Comparison of ENCODE assay signal across 8 cellular contexts in the genomic region with DNA sequence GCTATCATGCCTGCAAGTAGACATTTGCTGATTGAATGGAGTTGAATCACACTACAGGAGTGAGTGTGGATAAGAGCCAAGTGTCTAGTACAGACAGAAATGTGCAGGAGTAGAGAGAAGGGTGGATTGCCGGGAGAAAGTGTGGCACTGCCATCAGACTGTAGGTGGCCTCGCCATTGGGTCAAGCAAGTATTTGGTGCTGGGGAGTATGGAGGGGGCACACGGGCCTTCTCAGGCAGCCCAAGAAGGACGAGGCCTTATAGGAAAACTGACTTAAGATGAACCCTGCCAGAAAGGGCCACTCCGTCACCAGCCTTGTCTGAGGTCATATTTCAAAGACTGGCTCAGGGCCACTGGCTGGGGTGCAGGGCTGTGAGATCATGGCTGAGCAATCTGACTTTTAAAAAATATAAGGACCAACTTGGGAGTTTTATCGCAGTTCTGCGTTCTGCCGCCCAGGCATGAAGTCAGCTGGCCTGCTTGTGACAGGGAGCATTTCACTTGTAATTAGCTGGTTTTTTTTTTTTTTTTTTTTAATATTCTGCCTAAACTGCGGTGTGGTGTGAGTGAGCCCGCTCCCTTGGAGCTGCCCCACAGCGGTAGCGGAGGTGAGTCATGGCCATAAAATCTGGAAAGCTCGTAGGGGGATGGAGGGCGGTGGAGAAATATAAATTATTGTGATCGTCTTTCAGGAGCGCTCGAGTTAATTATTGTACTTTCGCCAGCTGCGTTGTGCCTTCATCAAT.
DNase-seq lines count a peak whose midpoint lies in the region; ATAC-seq, FAIRE-seq and TF ChIP-seq lines count a peak whose summit lies in the region.

No MANE protein-coding gene starts in this region.

- no peak overlapping the region for H3K27ac ChIP-seq in endothelial cell of umbilical vein (ENCODE audit: insufficient read depth, low read depth, low read length)
- H3K27ac ChIP-seq in osteoblast (ENCODE audit: low read depth, low read length), result peak overlapping the region; percentile 69

- peak; percentile 94 for DNase-seq in DMS53 treated with DMSO at 0.1 percent for 48 hours (lab: John Stamatoyannopoulos, UW; ENCODE audit: unreplicated experiment)
- DNase-seq in NCI-H2171 treated with DMSO at 0.1 percent for 48 hours (lab: John Stamatoyannopoulos, UW), result peak; percentile 79
- peak; percentile 39 for DNase-seq in endothelial cell of umbilical vein (ENCODE audit: low read depth, low spot score)
- peak; percentile 80 for DNase-seq in osteoblast (ENCODE audit: insufficient read length, low spot score, missing footprints)
- no peak for DNase-seq in effector CD4-positive, alpha-beta T cell
- no peak for DNase-seq in endothelial cell (ENCODE audit: low spot score)
- DNase-seq in D341Med (ENCODE audit: low spot score), result no peak

- H3K27me3 Mint-ChIP-seq in endothelial cell (ENCODE audit: unreplicated experiment), result peaks cover 3% of the 10 kb centered on the region

- H3K79me2 ChIP-seq in endothelial cell of umbilical vein (ENCODE audit: control insufficient read depth, insufficient read depth, low read length), result no peaks in the 10 kb centered on the region
- H3K79me2 ChIP-seq in osteoblast (ENCODE audit: insufficient read depth, low read length), result no peaks in the 10 kb centered on the region

- TF ChIP-seq POLR2A in endothelial cell of umbilical vein (IDR thresholded peaks at IDR 0.05; ENCODE audit: low read depth, low read length), result no peak

- H3K36me3 ChIP-seq in endothelial cell of umbilical vein (ENCODE audit: control insufficient read depth in 2 of 2, extremely low read depth in 1 of 2, insufficient read depth in 2 of 2, low read length in 2 of 2) (peaks cover 39 to 43% of the 10 kb centered on the region in 2 experiments), osteoblast (ENCODE audit: insufficient read depth, low read length) (no peaks in the 10 kb centered on the region)

- H3K4me1 Mint-ChIP-seq in endothelial cell (ENCODE audit: unreplicated experiment), result peaks cover 6% of the 10 kb centered on the region

- CTCF ChIA-PET in endothelial cell of umbilical vein (lab: Charles Lee), result interaction anchor here (0.7 to 1.2 kb wide), 3 partner anchors 21 to 141 kb away, joined by 3 to 4 read pairs (median 4); no protein-coding TSS in a partner anchor

- TF ChIP-seq CTCF in endothelial cell of umbilical vein (IDR thresholded peaks at IDR 0.05; ENCODE audit: extremely low read depth in 1 of 2, insufficient read depth in 1 of 2, low read depth in 1 of 2, low read length in 2 of 2), result no peak
- TF ChIP-seq CTCF in osteoblast (IDR thresholded peaks at IDR 0.05; ENCODE audit: extremely low read depth, low read depth, low read length), result no peak
- no peak for TF ChIP-seq CTCF in endothelial cell (IDR thresholded peaks at IDR 0.05; ENCODE audit: unreplicated experiment)

- H3K9ac ChIP-seq in endothelial cell of umbilical vein (replicated peaks; ENCODE audit: extremely low read depth, insufficient read depth, low read length), result no peak overlapping the region

- ATAC-seq in GM18867 (IDR thresholded peaks at IDR 0.05; ENCODE audit: unreplicated experiment), result no peak

- FAIRE-seq in endothelial cell of umbilical vein (lab: Jason Lieb, UNC), result peak; percentile 18

- H3K9me3 ChIP-seq in endothelial cell of umbilical vein (replicated peaks; ENCODE audit: control insufficient read depth, insufficient read depth, low read length) (no peaks in the 10 kb centered on the region), osteoblast (ENCODE audit: low read depth, low read length) (no peaks in the 10 kb centered on the region)

- H2AFZ ChIP-seq in endothelial cell of umbilical vein (ENCODE audit: low read depth, low read length), result no peak overlapping the region
- H2AFZ ChIP-seq in osteoblast (ENCODE audit: low read length), result peak overlapping the region; percentile 66

- no peaks in the 10 kb centered on the region for H4K20me1 ChIP-seq in endothelial cell of umbilical vein (replicated peaks; ENCODE audit: control insufficient read depth, extremely low read depth, insufficient read depth, low read length)
- H4K20me1 ChIP-seq in osteoblast (ENCODE audit: insufficient read depth, low read length), result no peaks in the 10 kb centered on the region

- no peak overlapping the region for H3K4me3 Mint-ChIP-seq in endothelial cell (ENCODE audit: unreplicated experiment)

- H3K27me3 ChIP-seq in endothelial cell of umbilical vein (ENCODE audit: control insufficient read depth in 2 of 2, insufficient read depth in 2 of 2, low read length in 2 of 2) (no peaks in the 10 kb centered on the region), osteoblast (ENCODE audit: insufficient read depth, low read length) (no peaks in the 10 kb centered on the region)

- intact Hi-C loops in endothelial cell of umbilical vein (cut with micrococcal nuclease), result no loop called here

- H3K9me1 ChIP-seq in endothelial cell of umbilical vein (replicated peaks; ENCODE audit: control insufficient read depth, extremely low read depth, insufficient read depth, low read length), result no peaks in the 10 kb centered on the region

- H3K4me3 ChIP-seq in endothelial cell of umbilical vein (replicated peaks in 1 of 3; ENCODE audit: insufficient read depth in 1 of 3, low read depth in 1 of 3, low read length in 3 of 3) (no peak overlapping the region), osteoblast (ENCODE audit: insufficient read depth, low read length) (peak overlapping the region; percentile 50)

- no peaks in the 10 kb centered on the region for H3K4me1 ChIP-seq in endothelial cell of umbilical vein (ENCODE audit: control insufficient read depth, extremely low read depth, insufficient read depth, low read length)
- peaks cover 17% of the 10 kb centered on the region for H3K4me1 ChIP-seq in osteoblast (ENCODE audit: insufficient read depth, low read length)

- H3K4me2 ChIP-seq in endothelial cell of umbilical vein (ENCODE audit: insufficient read depth, low read length) (no peak overlapping the region), osteoblast (ENCODE audit: insufficient read depth, low read length) (peak overlapping the region; percentile 71)

- POLR2A ChIA-PET in endothelial cell of umbilical vein (lab: Charles Lee), result interaction anchor here (0.6 kb wide), 1 partner anchor 230 kb away, joined by 4 read pairs; no protein-coding TSS in a partner anchor

- H3K9me3 Mint-ChIP-seq in endothelial cell (ENCODE audit: unreplicated experiment), result no peaks in the 10 kb centered on the region

- no peaks in the 10 kb centered on the region for H3K36me3 Mint-ChIP-seq in endothelial cell (ENCODE audit: low read depth, unreplicated experiment)

- no peak overlapping the region for H3K27ac Mint-ChIP-seq in endothelial cell (ENCODE audit: unreplicated experiment)

- no TSS peak for BruUV-seq in endothelial cell of umbilical vein (replicated peaks; lab: Mats Ljungman, UMichigan)

- dilution Hi-C loops in endothelial cell of umbilical vein (cut with MboI; ENCODE audit: extremely low pct_ligation_motif_present, low sequenced_read_pairs), result no loop called here

TF ChIP-seq in endothelial cell of umbilical vein, 7 proteins besides CTCF, POLR2A, EP300 and RAD21:
- TF ChIP-seq, protein P1, sequence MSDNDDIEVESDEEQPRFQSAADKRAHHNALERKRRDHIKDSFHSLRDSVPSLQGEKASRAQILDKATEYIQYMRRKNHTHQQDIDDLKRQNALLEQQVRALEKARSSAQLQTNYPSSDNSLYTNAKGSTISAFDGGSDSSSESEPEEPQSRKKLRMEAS (IDR thresholded peaks at IDR 0.05; ENCODE audit: insufficient read depth, insufficient read length), result no peak
- TF ChIP-seq EZH2 (IDR thresholded peaks at IDR 0.05; ENCODE audit: borderline replicate concordance, low read depth, low read length, severe bottlenecking) (no peak), MYC (IDR thresholded peaks at IDR 0.05; ENCODE audit: low read depth, low read length) (no peak), POLR2AphosphoS5 (IDR thresholded peaks at IDR 0.05; ENCODE audit: insufficient read depth, low read depth, low read length) (no peak), GATA2 (IDR thresholded peaks at IDR 0.05; ENCODE audit: insufficient read depth, insufficient read length, low read depth, low read length) (no peak), JUN (IDR thresholded peaks at IDR 0.05; ENCODE audit: borderline replicate concordance, insufficient read depth, insufficient read length, low read depth) (no peak), FOS (IDR thresholded peaks at IDR 0.05; ENCODE audit: borderline replicate concordance, insufficient read depth, low read length) (no peak)
TF ChIP-seq in endothelial cell of umbilical vein: peak in this region for 0.

Comparison
In these comparisons a context has a peak if more than half of its experiments do, and no peak if none do; other contexts are left out.
1. DNase-seq: peak in DMS53 treated with DMSO at 0.1 percent for 48 hours (single experiment), NCI-H2171 treated with DMSO at 0.1 percent for 48 hours (single experiment), endothelial cell of umbilical vein (single experiment) and osteoblast (single experiment); none in effector CD4-positive, alpha-beta T cell (single experiment), endothelial cell (single experiment) and D341Med (single experiment).